Comparison of ENCODE assay signal across 31 cellular contexts in the genomic region with DNA sequence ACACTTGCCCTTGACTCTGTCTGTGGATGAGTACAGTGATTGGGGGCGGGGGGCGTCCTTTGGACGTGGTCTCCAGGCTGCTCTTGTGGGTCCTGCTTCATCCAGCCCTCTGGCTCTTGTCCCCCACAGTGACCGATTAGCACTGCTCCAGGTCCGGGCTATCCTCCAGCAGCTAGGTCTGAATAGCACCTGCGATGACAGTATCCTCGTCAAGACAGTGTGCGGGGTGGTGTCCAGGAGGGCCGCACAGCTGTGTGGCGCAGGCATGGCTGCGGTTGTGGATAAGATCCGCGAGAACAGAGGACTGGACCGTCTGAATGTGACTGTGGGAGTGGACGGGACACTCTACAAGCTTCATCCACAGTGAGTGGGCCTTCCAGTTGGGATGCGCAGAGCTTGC. TPM values are rescaled to one million over a fixed set of nuclear protein-coding genes. Genes with fewer than 3 reads are reported as not detected.
DNase-seq lines count a peak whose midpoint lies in the region; ATAC-seq and TF ChIP-seq lines count a peak whose summit lies in the region.
"Had no signal": no experiment of that assay in that cellular context is flagged by ENCODE, and none has a peak within 500 bp of the region (broad histone marks: within the 10 kb centered on the region; RNA-seq: fewer than 3 reads in every experiment).

No MANE protein-coding gene starts in this region.

- peaks cover 3% of the 10 kb centered on the region for H3K4me1 ChIP-seq in right cardiac atrium (ENCODE audit: control insufficient read depth, insufficient read depth, low read length)
- H3K4me1 ChIP-seq in uterus, result peaks cover 0 to 7% of the 10 kb centered on the region in 2 donors

- H3K27ac Mint-ChIP-seq in activated naive CD4-positive, alpha-beta T cell treated with anti-CD3 and anti-CD28 coated beads, Interleukin-2, amount 50 U/mL, for 72 hours, result peak overlapping the region; percentile 32 to 86
- H3K27ac Mint-ChIP-seq in dendritic cell treated with granulocyte-macrophage colony-stimulating factor and Interleukin-4, amounts not matched to agents 40 ng/mL and 50 ng/mL, for 4 days, result peak overlapping the region; percentile 8
- H3K27ac Mint-ChIP-seq in naive thymus-derived CD8-positive, alpha-beta T cell, result peak overlapping the region in 2 of 10 donors; percentile 56 to 83
- H3K27ac Mint-ChIP-seq: activated CD4-positive, alpha-beta memory T cell treated with anti-CD3 and anti-CD28 coated beads for 36 hours; CD8-positive, alpha-beta T cell; effector memory CD8-positive, alpha-beta T cell; natural killer cell treated with Interleukin-12 subunit alpha and Interleukin-12 subunit beta and Interleukin-15 and Interleukin-18, amount 100 ng/mL, for 72 hours had no signal

- no peak overlapping the region for H3K4me3 ChIP-seq in right cardiac atrium (ENCODE audit: low read length)
- no peak overlapping the region for H3K4me3 ChIP-seq in uterus
- H3K4me3 ChIP-seq: lung, MG63, mucosa of descending colon, skin epidermis had no signal

- H3K4me1 Mint-ChIP-seq in dendritic cell treated with granulocyte-macrophage colony-stimulating factor and Interleukin-4, amounts not matched to agents 40 ng/mL and 50 ng/mL, for 4 days (ENCODE audit: low read depth), result peaks cover 7% of the 10 kb centered on the region
- peaks cover 0 to 2% (median 0%) of the 10 kb centered on the region in 4 donors for H3K4me1 Mint-ChIP-seq in naive thymus-derived CD8-positive, alpha-beta T cell

- H3K9me3 Mint-ChIP-seq in activated naive CD4-positive, alpha-beta T cell treated with anti-CD3 and anti-CD28 coated beads, Interleukin-2, amount 50 U/mL, for 72 hours, result no peaks in the 10 kb centered on the region
- H3K9me3 Mint-ChIP-seq in dendritic cell treated with granulocyte-macrophage colony-stimulating factor and Interleukin-4, amounts not matched to agents 40 ng/mL and 50 ng/mL, for 4 days, result no peaks in the 10 kb centered on the region
- H3K9me3 Mint-ChIP-seq in naive thymus-derived CD8-positive, alpha-beta T cell, result no peaks in the 10 kb centered on the region
- H3K9me3 Mint-ChIP-seq: activated CD4-positive, alpha-beta memory T cell treated with anti-CD3 and anti-CD28 coated beads for 36 hours; CD8-positive, alpha-beta T cell; effector memory CD8-positive, alpha-beta T cell; natural killer cell treated with Interleukin-12 subunit alpha and Interleukin-12 subunit beta and Interleukin-15 and Interleukin-18, amount 100 ng/mL, for 72 hours had no signal

- DNase-seq in activated naive CD4-positive, alpha-beta T cell treated with anti-CD3 and anti-CD28 coated beads, Interleukin-2, amount 50 U/mL, for 72 hours (ENCODE audit: low spot score in 2 of 2), result no peak
- DNase-seq in activated naive CD4-positive, alpha-beta T cell (lab: John Stamatoyannopoulos, UW), result no peak
- DNase-seq in right cardiac atrium (peak in 1 of 3 donors; percentile 56), uterus (peak in 1 of 2 donors; percentile 32), DMS53 (lab: John Stamatoyannopoulos, UW) (no peak)
- DNase-seq in naive thymus-derived CD8-positive, alpha-beta T cell, result no peak
- DNase-seq: activated CD4-positive, alpha-beta memory T cell treated with anti-CD3 and anti-CD28 coated beads for 36 hours; CD8-positive, alpha-beta T cell; central memory CD4-positive, alpha-beta T cell; cortex of kidney; effector memory CD8-positive, alpha-beta T cell; head of caudate nucleus; MG63; mucosa of descending colon; NCI-H1105; NCI-H187; NCI-H2171 treated with DMSO at 0.1 percent for 48 hours; NCI-H524; OCI-M1; stimulated activated naive CD4-positive, alpha-beta T cell treated with Interleukin-2 at 50 U/mL for 16 hours had no signal

- peak in 1 of 2 donors; percentile 16 for ATAC-seq in activated naive CD4-positive, alpha-beta T cell treated with anti-CD3 and anti-CD28 coated beads, Interleukin-2, amount 50 U/mL, for 72 hours
- ATAC-seq in right cardiac atrium (peak; percentile 15 to 22), GM21360 (IDR thresholded peaks at IDR 0.05; ENCODE audit: unreplicated experiment) (no peak)
- no peak for ATAC-seq in naive thymus-derived CD8-positive, alpha-beta T cell
- ATAC-seq: activated CD4-positive, CD25-positive, alpha-beta regulatory T cell treated with anti-CD3 and anti-CD28 coated beads, Interleukin-2, amount 50 U/mL, for 24 hours; CD8-positive, alpha-beta T cell; effector memory CD8-positive, alpha-beta T cell; mucosa of descending colon had no signal

- H3K27me3 Mint-ChIP-seq in dendritic cell treated with granulocyte-macrophage colony-stimulating factor and Interleukin-4, amounts not matched to agents 40 ng/mL and 50 ng/mL, for 4 days, result no peaks in the 10 kb centered on the region
- H3K27me3 Mint-ChIP-seq in naive thymus-derived CD8-positive, alpha-beta T cell, result no peaks in the 10 kb centered on the region
- H3K27me3 Mint-ChIP-seq: activated CD4-positive, alpha-beta memory T cell treated with anti-CD3 and anti-CD28 coated beads for 36 hours; effector memory CD8-positive, alpha-beta T cell; natural killer cell treated with Interleukin-12 subunit alpha and Interleukin-12 subunit beta and Interleukin-15 and Interleukin-18, amount 100 ng/mL, for 72 hours had no signal

- peaks cover 15 to 35% of the 10 kb centered on the region in 2 donors for H3K36me3 Mint-ChIP-seq in activated naive CD4-positive, alpha-beta T cell treated with anti-CD3 and anti-CD28 coated beads, Interleukin-2, amount 50 U/mL, for 72 hours
- H3K36me3 Mint-ChIP-seq in dendritic cell treated with granulocyte-macrophage colony-stimulating factor and Interleukin-4, amounts not matched to agents 40 ng/mL and 50 ng/mL, for 4 days (ENCODE audit: low read depth), result peaks cover 95% of the 10 kb centered on the region
- peaks cover 7 to 81% (median 20%) of the 10 kb centered on the region in 3 donors for H3K36me3 Mint-ChIP-seq in naive thymus-derived CD8-positive, alpha-beta T cell

- H3K27ac ChIP-seq in right cardiac atrium (ENCODE audit: low read length) (peak overlapping the region; percentile 60), uterus (peak overlapping the region; percentile 53 to 69)
- H3K27ac ChIP-seq: KMS-11 had no signal

- H3K9me3 ChIP-seq in right cardiac atrium (ENCODE audit: control insufficient read depth, low read length) (no peaks in the 10 kb centered on the region), uterus (no peaks in the 10 kb centered on the region)
- H3K9me3 ChIP-seq: MG63, mucosa of descending colon had no signal

- TF ChIP-seq POLR2A in uterus (IDR thresholded peaks at IDR 0.05), result no peak

- H3K27me3 ChIP-seq in right cardiac atrium (ENCODE audit: control insufficient read depth, insufficient read depth) (no peaks in the 10 kb centered on the region), uterus (no peaks in the 10 kb centered on the region)
- H3K27me3 ChIP-seq: MG63 had no signal

- H3K4me3 Mint-ChIP-seq in dendritic cell treated with granulocyte-macrophage colony-stimulating factor and Interleukin-4, amounts not matched to agents 40 ng/mL and 50 ng/mL, for 4 days, result no peak overlapping the region
- H3K4me3 Mint-ChIP-seq in naive thymus-derived CD8-positive, alpha-beta T cell, result no peak overlapping the region
- H3K4me3 Mint-ChIP-seq: activated CD4-positive, alpha-beta memory T cell treated with anti-CD3 and anti-CD28 coated beads for 36 hours; CD8-positive, alpha-beta T cell; effector memory CD8-positive, alpha-beta T cell; natural killer cell treated with Interleukin-12 subunit alpha and Interleukin-12 subunit beta and Interleukin-15 and Interleukin-18, amount 100 ng/mL, for 72 hours had no signal

- 60% methylated on average over 16 of the region's 16 CpGs for WGBS in right cardiac atrium

- TF ChIP-seq CTCF in uterus (IDR thresholded peaks at IDR 0.05), result no peak

- POLR2A ChIA-PET in naive thymus-derived CD8-positive, alpha-beta T cell (lab: Charles Lee), result interaction anchor here (1.0 to 1.2 kb wide), 2 partner anchors 9 to 19 kb away, joined by 4 to 10 read pairs; no protein-coding TSS in a partner anchor

- no peaks in the 10 kb centered on the region for H3K36me3 ChIP-seq in uterus

- intact Hi-C loops in dendritic cell treated with granulocyte-macrophage colony-stimulating factor and Interleukin-4, amounts not matched to agents 40 ng/mL and 50 ng/mL, for 4 days (cut with micrococcal nuclease), result no loop called here
- intact Hi-C loops in right cardiac atrium (cut with DNase I) (no loop called here), uterus (cut with DNase I; ENCODE audit: low total_unique reads) (no loop called here)

RNA-seq across cellular contexts. Expression of gene TACR2, which starts 18.3 kb away (rescaled TPM):
- total RNA-seq in activated naive CD4-positive, alpha-beta T cell treated with anti-CD3 and anti-CD28 coated beads, Interleukin-2, amount 50 U/mL, for 72 hours, result under 1 TPM in 1 of 2 donors, not detected in 1; 0.16 TPM
- under 1 TPM; 0.26 to 0.53 (median 0.37) TPM for total RNA-seq in right cardiac atrium
- polyA plus RNA-seq in right cardiac atrium, result 0.27 TPM
- total RNA-seq in uterus, result 10 to 100 TPM in 2 of 4 donors, 1 to 10 TPM in 1, under 1 TPM in 1; 0.28 to 35.0 (median 13.8) TPM
- not detected for total RNA-seq in naive thymus-derived CD8-positive, alpha-beta T cell
- polyA plus RNA-seq in naive thymus-derived CD8-positive, alpha-beta T cell, result not detected
- total RNA-seq: activated CD4-positive, alpha-beta memory T cell treated with anti-CD3 and anti-CD28 coated beads for 36 hours; CD8-positive, alpha-beta T cell; fibroblast of villous mesenchyme; H1; natural killer cell treated with Interleukin-12 subunit alpha and Interleukin-12 subunit beta and Interleukin-15 and Interleukin-18, amount 100 ng/mL, for 72 hours; osteocyte; T-helper 2 cell treated with Interferon-gamma antibody and Interleukin-4, amounts not matched to agents 100 ng/mL and 5 ng/mL, for 36 hours had no signal

RNA-seq across cellular contexts. Expression of gene TSPAN15, which starts 52.8 kb away (rescaled TPM):
- 1 to 10 TPM; 1.3 to 1.9 TPM for total RNA-seq in activated naive CD4-positive, alpha-beta T cell treated with anti-CD3 and anti-CD28 coated beads, Interleukin-2, amount 50 U/mL, for 72 hours
- total RNA-seq in right cardiac atrium (1 to 10 TPM; 5.3 to 8.7 (median 7.4) TPM), uterus (10 to 100 TPM; 17.2 to 58.1 (median 24.4) TPM)
- 11.5 TPM for polyA plus RNA-seq in right cardiac atrium
- under 1 TPM; 0.55 to 0.68 TPM for total RNA-seq in naive thymus-derived CD8-positive, alpha-beta T cell
- polyA plus RNA-seq in naive thymus-derived CD8-positive, alpha-beta T cell, result 1 to 10 TPM in 1 of 3 donors, under 1 TPM in 1, not detected in 1; 0.92 to 1.1 TPM

Comparison
In these comparisons a context has a peak if more than half of its experiments do, and no peak if none do; other contexts are left out.
1. ATAC-seq: peak in right cardiac atrium (2 of 2); none in naive thymus-derived CD8-positive, alpha-beta T cell (0 of 2) and GM21360 (single experiment).